In the genomic region with DNA sequence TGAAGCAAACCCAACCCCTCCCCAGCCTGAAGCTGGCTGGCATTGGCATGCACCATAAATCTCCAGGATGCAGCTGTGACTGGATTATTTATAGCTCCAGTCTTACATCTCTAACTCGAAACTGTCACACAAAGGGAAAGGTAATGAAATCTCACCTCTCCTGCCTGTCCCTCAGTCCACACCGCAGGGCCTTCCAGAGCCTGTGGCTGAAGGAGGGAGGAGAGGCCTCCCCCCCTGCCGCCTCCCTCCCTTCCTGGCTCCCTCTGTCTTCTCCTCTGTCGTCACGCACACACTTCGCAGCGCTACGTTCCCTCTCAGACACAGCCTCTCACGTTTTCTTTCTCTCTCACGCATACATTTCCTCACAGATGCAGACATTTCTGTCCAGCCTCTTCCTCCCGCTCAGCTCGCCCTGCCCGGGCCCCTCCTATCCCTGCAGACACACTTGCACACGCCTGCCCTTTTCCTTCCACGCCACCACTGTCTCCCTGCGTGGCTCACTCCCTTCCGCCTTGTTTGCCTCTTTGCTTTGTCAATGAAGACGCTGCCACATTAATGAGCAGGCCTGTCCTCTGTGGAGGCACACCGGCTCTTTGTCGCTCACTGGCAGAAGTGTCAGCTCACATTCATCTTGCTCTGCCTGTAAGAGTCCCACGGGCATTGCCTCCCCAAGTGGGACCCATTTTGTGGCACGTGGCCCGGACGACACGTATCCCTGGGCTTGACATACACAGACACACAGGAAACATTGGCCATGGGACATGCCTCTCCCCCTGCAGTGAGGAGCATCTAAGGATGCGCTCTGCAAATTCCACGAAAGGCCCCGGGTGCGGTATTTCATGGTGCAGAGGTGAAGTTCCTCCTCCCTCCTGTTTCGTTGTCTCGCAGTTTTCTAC, we compare ENCODE assay signal across 9 cellular contexts.
DNase-seq lines count a peak whose midpoint lies in the region; ATAC-seq and TF ChIP-seq lines count a peak whose summit lies in the region.
"Had no signal": no experiment of that assay in that cellular context is flagged by ENCODE, and none has a peak within 500 bp of the region (broad histone marks: within the 10 kb centered on the region; RNA-seq: fewer than 3 reads in every experiment).

No MANE protein-coding gene starts in this region.

- H3K27me3 Mint-ChIP-seq in stimulated activated naive B cell treated with anti-CD40 and anti-IgM and Interleukin-4, amounts not matched to agents 10 μg/mL and 1 μg/mL and 100 μg/mL, for 72 hours = no peaks in the 10 kb centered on the region

- peak overlapping the region; percentile 77 for H3K27ac ChIP-seq in KOPT-K1 (ENCODE audit: low read depth, low read length, poor library complexity, severe bottlenecking)
- H3K27ac ChIP-seq in VCaP = peak overlapping the region; percentile 85
- H3K27ac ChIP-seq: 22Rv1 had no signal

- no peaks in the 10 kb centered on the region for H3K9me3 ChIP-seq in KOPT-K1 (ENCODE audit: insufficient read depth, low read length, poor library complexity, severe bottlenecking)

- H3K36me3 Mint-ChIP-seq in stimulated activated naive B cell treated with anti-CD40 and anti-IgM and Interleukin-4, amounts not matched to agents 10 μg/mL and 1 μg/mL and 100 μg/mL, for 72 hours = no peaks in the 10 kb centered on the region

- peak; percentile 73 to 76 for ATAC-seq in stimulated activated naive B cell treated with anti-CD40 and anti-IgM and Interleukin-4, amounts not matched to agents 10 μg/mL and 1 μg/mL and 100 μg/mL, for 72 hours (replicated peaks)

- H3K36me3 ChIP-seq in KOPT-K1 (ENCODE audit: insufficient read depth, low read length) = no peaks in the 10 kb centered on the region

- peaks cover 34 to 53% of the 10 kb centered on the region in 2 donors for H3K4me1 Mint-ChIP-seq in stimulated activated naive B cell treated with anti-CD40 and anti-IgM and Interleukin-4, amounts not matched to agents 10 μg/mL and 1 μg/mL and 100 μg/mL, for 72 hours

- DNase-seq in DMS 273 (lab: John Stamatoyannopoulos, UW; ENCODE audit: unreplicated experiment) = peak; percentile 42
- DNase-seq in DMS 273 treated with DMSO at 0.1 percent for 48 hours (lab: John Stamatoyannopoulos, UW) = no peak
- peak; percentile 68 for DNase-seq in hepatic stellate cell (ENCODE audit: low spot score)
- DNase-seq in stimulated activated naive B cell treated with anti-CD40 and anti-IgM and Interleukin-4, amounts not matched to agents 10 μg/mL and 1 μg/mL and 100 μg/mL, for 72 hours = peak; percentile 31
- DNase-seq in COR-L47 (lab: John Stamatoyannopoulos, UW) = no peak
- DNase-seq in activated CD4-positive, alpha-beta T cell treated with anti-CD3 and anti-CD28 coated beads for 1 hour = no peak

- peak overlapping the region; percentile 71 to 79 for H3K4me3 Mint-ChIP-seq in stimulated activated naive B cell treated with anti-CD40 and anti-IgM and Interleukin-4, amounts not matched to agents 10 μg/mL and 1 μg/mL and 100 μg/mL, for 72 hours

- TF ChIP-seq CTCF in VCaP (conservative IDR thresholded peaks at IDR 0.05) = no peak

- peak overlapping the region; percentile 77 for H3K27ac Mint-ChIP-seq in stimulated activated naive B cell treated with anti-CD40 and anti-IgM and Interleukin-4, amounts not matched to agents 10 μg/mL and 1 μg/mL and 100 μg/mL, for 72 hours

- no peaks in the 10 kb centered on the region for H3K9me3 Mint-ChIP-seq in stimulated activated naive B cell treated with anti-CD40 and anti-IgM and Interleukin-4, amounts not matched to agents 10 μg/mL and 1 μg/mL and 100 μg/mL, for 72 hours

Comparison
In these comparisons a context has a peak if more than half of its experiments do, and no peak if none do; other contexts are left out.
1. DNase-seq: peak in DMS 273 (single experiment), hepatic stellate cell (single experiment) and stimulated activated naive B cell treated with anti-CD40 and anti-IgM and Interleukin-4, amounts not matched to agents 10 μg/mL and 1 μg/mL and 100 μg/mL, for 72 hours (single experiment); none in DMS 273 treated with DMSO at 0.1 percent for 48 hours (single experiment), COR-L47 (single experiment) and activated CD4-positive, alpha-beta T cell treated with anti-CD3 and anti-CD28 coated beads for 1 hour (single experiment).